Comparison of ENCODE assay signal across 27 cellular contexts in the genomic region with DNA sequence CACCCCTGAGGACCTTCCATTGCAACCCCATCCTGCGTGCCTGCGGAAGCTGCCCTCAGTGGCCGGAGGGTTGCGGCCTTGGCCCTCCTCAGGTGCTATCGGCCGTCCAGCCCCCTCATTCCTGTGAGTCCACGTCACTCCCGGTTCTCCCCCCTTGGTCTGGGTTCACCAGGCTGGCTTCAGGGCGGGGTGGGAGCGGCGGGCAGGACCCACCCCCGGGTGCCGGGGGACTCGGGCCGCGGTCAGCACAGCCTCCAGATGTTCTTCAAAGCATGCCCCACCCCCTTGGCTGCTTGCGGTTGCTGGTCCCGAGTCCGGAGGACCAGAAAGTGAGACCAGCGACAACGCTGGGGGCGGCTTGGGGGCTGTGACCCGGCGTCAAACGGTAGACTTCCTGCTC. TPM values are rescaled to one million over a fixed set of nuclear protein-coding genes. Genes with fewer than 3 reads are reported as not detected.
DNase-seq lines count a peak whose midpoint lies in the region; ATAC-seq, FAIRE-seq and TF ChIP-seq lines count a peak whose summit lies in the region.
"Had no signal": no experiment of that assay in that cellular context is flagged by ENCODE, and none has a peak within 500 bp of the region (broad histone marks: within the 10 kb centered on the region; RNA-seq: fewer than 3 reads in every experiment).

No MANE protein-coding gene starts in this region.

- H3K4me1 ChIP-seq in astrocyte (ENCODE audit: insufficient read depth, low read length) = peaks cover 35% of the 10 kb centered on the region
- H3K4me1 ChIP-seq in lower lobe of right lung = peaks cover 18% of the 10 kb centered on the region
- peaks cover 24% of the 10 kb centered on the region for H3K4me1 ChIP-seq in suprapubic skin
- H3K4me1 ChIP-seq: uterus had no signal

- intact Hi-C loops in lower lobe of right lung (cut with DNase I) = no loop called here

- TF ChIP-seq POLR2A in suprapubic skin (IDR thresholded peaks at IDR 0.05) = no peak

- WGBS in suprapubic skin = 73% methylated on average over 15 of the region's 25 CpGs

- peaks cover 23% of the 10 kb centered on the region for H3K36me3 Mint-ChIP-seq in astrocyte (ENCODE audit: low read depth, unreplicated experiment)
- H3K36me3 Mint-ChIP-seq: activated naive CD8-positive, alpha-beta T cell treated with anti-CD3 and anti-CD28 coated beads for 36 hours; CD4-positive, alpha-beta memory T cell; immature natural killer cell had no signal

- H3K4me1 Mint-ChIP-seq in astrocyte (ENCODE audit: low read depth, unreplicated experiment) = peaks cover 11% of the 10 kb centered on the region
- H3K4me1 Mint-ChIP-seq: activated naive CD8-positive, alpha-beta T cell treated with anti-CD3 and anti-CD28 coated beads for 36 hours had no signal

- H3K4me3 ChIP-seq in astrocyte (ENCODE audit: insufficient read depth, low read depth, low read length) (no peak overlapping the region), lower lobe of right lung (no peak overlapping the region), suprapubic skin (peak overlapping the region; percentile 5)
- H3K4me3 ChIP-seq: hepatocyte, left lung, smooth muscle cell, uterus had no signal

- peak overlapping the region; percentile 61 for H3K9ac ChIP-seq in astrocyte (ENCODE audit: low read length)

- no peak overlapping the region for H3K27ac ChIP-seq in astrocyte (ENCODE audit: low read depth, low read length)
- peak overlapping the region; percentile 84 for H3K27ac ChIP-seq in lower lobe of right lung
- H3K27ac ChIP-seq in suprapubic skin = peak overlapping the region; percentile 78
- H3K27ac ChIP-seq: epithelial cell of prostate, hepatocyte, uterus had no signal

- H3K4me2 ChIP-seq in astrocyte (ENCODE audit: low read length) = no peak overlapping the region
- H3K4me2 ChIP-seq: hepatocyte, smooth muscle cell had no signal

- no peaks in the 10 kb centered on the region for H3K9me3 ChIP-seq in astrocyte (ENCODE audit: insufficient read depth, low read depth, low read length)
- no peaks in the 10 kb centered on the region for H3K9me3 ChIP-seq in lower lobe of right lung
- no peaks in the 10 kb centered on the region for H3K9me3 ChIP-seq in suprapubic skin
- H3K9me3 ChIP-seq: left lung, uterus had no signal

- TF ChIP-seq CTCF in astrocyte (IDR thresholded peaks at IDR 0.05; ENCODE audit: insufficient read depth, low read depth, low read length) = no peak
- no peak for TF ChIP-seq CTCF in lower lobe of right lung (IDR thresholded peaks at IDR 0.05)
- TF ChIP-seq CTCF in suprapubic skin (IDR thresholded peaks at IDR 0.05) = no peak

- H3K9me3 Mint-ChIP-seq in astrocyte (ENCODE audit: unreplicated experiment) = peaks cover 4% of the 10 kb centered on the region
- H3K9me3 Mint-ChIP-seq: activated CD8-positive, alpha-beta T cell treated with anti-CD3 and anti-CD28 coated beads for 36 hours; activated naive CD8-positive, alpha-beta T cell treated with anti-CD3 and anti-CD28 coated beads for 36 hours; CD4-positive, alpha-beta memory T cell; immature natural killer cell; neural crest cell had no signal

- H2AFZ ChIP-seq in astrocyte (ENCODE audit: low read depth, low read length) = no peak overlapping the region
- H2AFZ ChIP-seq: hepatocyte had no signal

- peaks cover 88% of the 10 kb centered on the region for H3K79me2 ChIP-seq in astrocyte (ENCODE audit: insufficient read depth, low read length)
- H3K79me2 ChIP-seq: hepatocyte had no signal

- H3K27me3 Mint-ChIP-seq in astrocyte (ENCODE audit: low read depth, unreplicated experiment) = peaks cover 6% of the 10 kb centered on the region

- no peak for ATAC-seq in lower lobe of right lung
- no peak for ATAC-seq in GM21447 (IDR thresholded peaks at IDR 0.05; ENCODE audit: unreplicated experiment)
- ATAC-seq in HG02571 (IDR thresholded peaks at IDR 0.05; ENCODE audit: unreplicated experiment) = no peak
- ATAC-seq: activated CD4-positive, CD25-positive, alpha-beta regulatory T cell treated with anti-CD3 and anti-CD28 coated beads, Interleukin-2, amount 50 U/mL, for 24 hours; activated CD8-positive, alpha-beta T cell treated with anti-CD3 and anti-CD28 coated beads for 36 hours had no signal

- H3K27me3 ChIP-seq in astrocyte (ENCODE audit: insufficient read depth, low read length) = no peaks in the 10 kb centered on the region
- H3K27me3 ChIP-seq in lower lobe of right lung (ENCODE audit: low read depth) = peaks cover 34% of the 10 kb centered on the region
- H3K27me3 ChIP-seq in suprapubic skin = peaks cover 71% of the 10 kb centered on the region
- H3K27me3 ChIP-seq: uterus had no signal

- DNase-seq in EH (ENCODE audit: low read depth) = peak; percentile 40
- DNase-seq in astrocyte (ENCODE audit: low read depth) = no peak
- DNase-seq in lower lobe of right lung = peak; percentile 42
- no peak for DNase-seq in suprapubic skin (ENCODE audit: low spot score in 2 of 2)
- no peak for DNase-seq in HuH-7.5 (ENCODE audit: low spot score)
- DNase-seq: activated CD8-positive, alpha-beta T cell treated with anti-CD3 and anti-CD28 coated beads for 36 hours; activated naive CD8-positive, alpha-beta T cell treated with anti-CD3 and anti-CD28 coated beads for 36 hours; CD4-positive, alpha-beta memory T cell; effector CD4-positive, alpha-beta T cell; immature natural killer cell; KG1; NCI-H1436; NCI-H446 treated with DMSO at 0.1 percent for 48 hours; SHP77 treated with DMSO at 0.1 percent for 48 hours; stimulated activated CD4-positive, alpha-beta T cell treated with anti-CD3 and anti-CD28 coated beads, Interleukin-2, amount 100 ng/mL, for 24 hours; SW 1271; uterus had no signal

- no peak for FAIRE-seq in astrocyte (lab: Jason Lieb, UNC)
- FAIRE-seq: frontal cortex, H1 had no signal

- peaks cover 78% of the 10 kb centered on the region for H4K20me1 ChIP-seq in astrocyte (ENCODE audit: insufficient read depth, low read length)

- H3K4me3 Mint-ChIP-seq in astrocyte (ENCODE audit: unreplicated experiment) = no peak overlapping the region
- H3K4me3 Mint-ChIP-seq: activated CD8-positive, alpha-beta T cell treated with anti-CD3 and anti-CD28 coated beads for 36 hours; activated naive CD8-positive, alpha-beta T cell treated with anti-CD3 and anti-CD28 coated beads for 36 hours; CD4-positive, alpha-beta memory T cell; immature natural killer cell; neural crest cell had no signal

- H3K36me3 ChIP-seq in astrocyte (ENCODE audit: insufficient read depth, low read length) (no peaks in the 10 kb centered on the region), lower lobe of right lung (no peaks in the 10 kb centered on the region), suprapubic skin (no peaks in the 10 kb centered on the region)
- H3K36me3 ChIP-seq: left lung, uterus had no signal

- TF ChIP-seq EP300 in suprapubic skin (IDR thresholded peaks at IDR 0.05) = no peak

- H3K27ac Mint-ChIP-seq in astrocyte (ENCODE audit: unreplicated experiment) = no peak overlapping the region
- H3K27ac Mint-ChIP-seq: activated CD8-positive, alpha-beta T cell treated with anti-CD3 and anti-CD28 coated beads for 36 hours; activated naive CD8-positive, alpha-beta T cell treated with anti-CD3 and anti-CD28 coated beads for 36 hours; CD4-positive, alpha-beta memory T cell; immature natural killer cell had no signal

RNA-seq across cellular contexts. Expression of a gene that starts 4.4 kb away (rescaled TPM):
- total RNA-seq in astrocyte (17.7 and 29.4 TPM in 2 replicates), lower lobe of right lung (2.0 TPM), suprapubic skin (under 1 TPM; 0.24 to 0.55 (median 0.41) TPM)

Comparison
In these comparisons a context has a peak if more than half of its experiments do, and no peak if none do; other contexts are left out.
1. DNase-seq: peak in EH (single experiment) and lower lobe of right lung (single experiment); none in astrocyte (single experiment), suprapubic skin (0 of 2) and HuH-7.5 (single experiment).